ENCODE assay signal across 8 cellular contexts in the genomic region with DNA sequence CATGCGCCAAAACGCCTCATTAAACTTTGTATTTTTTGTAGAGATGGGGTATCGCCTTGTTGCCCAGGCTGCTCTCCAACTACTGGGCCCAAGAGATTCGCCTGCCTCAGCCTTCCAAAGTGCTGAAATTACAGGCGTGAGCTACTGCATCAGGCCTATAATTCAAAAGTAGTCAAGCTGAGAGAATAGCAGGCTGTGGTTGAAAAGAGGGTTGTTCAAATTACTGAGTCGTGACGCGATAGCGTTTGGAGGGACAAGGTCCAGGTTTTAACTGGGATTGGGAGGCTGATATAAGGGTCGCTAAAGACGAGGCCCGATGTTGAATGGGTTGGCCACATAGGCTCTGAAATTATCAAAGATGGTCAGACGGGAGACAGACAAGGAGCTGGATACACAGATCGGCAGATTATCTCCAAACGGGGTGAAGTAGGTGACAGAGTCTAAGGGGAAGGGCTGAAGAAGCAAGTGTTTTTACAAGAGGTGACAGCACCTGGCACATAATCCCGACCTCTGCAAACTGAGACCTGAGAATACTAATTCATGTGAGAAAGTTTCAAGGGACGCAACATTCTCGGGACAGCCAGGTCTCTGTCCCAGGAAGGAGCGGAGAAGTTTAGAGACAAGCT. TPM values are rescaled to one million over a fixed set of nuclear protein-coding genes. Genes with fewer than 3 reads are reported as not detected.
DNase-seq lines count a peak whose midpoint lies in the region; ATAC-seq, FAIRE-seq and TF ChIP-seq lines count a peak whose summit lies in the region.

No MANE protein-coding gene starts in this region.

- peak overlapping the region; percentile 86 to 99 (median 92) for H3K4me2 ChIP-seq in BLaER1 treated with 17β-estradiol and CSF1 and Interleukin-3, amounts not matched to agents 10 nM and 100 nM

- peak overlapping the region; percentile 67 to 90 (median 86) for H3K4me3 ChIP-seq in BLaER1 treated with 17β-estradiol and CSF1 and Interleukin-3, amounts not matched to agents 10 nM and 100 nM
- peak overlapping the region; percentile 86 for H3K4me3 ChIP-seq in endocrine pancreas (ENCODE audit: control insufficient read depth, insufficient read depth, low read length)

- H3K27ac ChIP-seq in BLaER1 treated with 17β-estradiol and CSF1 and Interleukin-3, amounts not matched to agents 10 nM and 100 nM = peak overlapping the region; percentile 34 to 88 (median 81)

- peaks cover 20 to 41% (median 35%) of the 10 kb centered on the region in 11 experiments; a peak in 20 of 22 replicates for H4K20me1 ChIP-seq in BLaER1 treated with 17β-estradiol and CSF1 and Interleukin-3, amounts not matched to agents 10 nM and 100 nM

- DNase-seq in RCC 7860 (ENCODE audit: low spot score) (peak; percentile 54), neural crest cell (ENCODE audit: low read depth, low spot score) (no peak), GM12892 (ENCODE audit: insufficient read length) (no peak)
- DNase-seq in stimulated activated CD4-positive, alpha-beta T cell treated with anti-CD3 and anti-CD28 coated beads, Interleukin-1b, Interleukin-23, amount 100 ng/mL, for 48 hours = no peak
- no peak for DNase-seq in activated CD4-positive, alpha-beta T cell treated with anti-CD3 and anti-CD28 coated beads for 48 hours

- TF ChIP-seq POLR2A in GM12892 (IDR thresholded peaks at IDR 0.05; ENCODE audit: low read depth, low read length) = no peak

- H3K36me3 Mint-ChIP-seq in neural crest cell (ENCODE audit: low read depth) = no peaks in the 10 kb centered on the region

- TF ChIP-seq CTCF in neural crest cell (conservative IDR thresholded peaks at IDR 0.05) = no peak

- H3K9ac ChIP-seq in BLaER1 treated with 17β-estradiol and CSF1 and Interleukin-3, amounts not matched to agents 10 nM and 100 nM = peak overlapping the region; percentile 76 to 90 (median 86)
- peak overlapping the region; percentile 88 for H3K9ac ChIP-seq in endocrine pancreas (ENCODE audit: control insufficient read depth, insufficient read depth, low read length)

- peaks cover 16 to 29% (median 23%) of the 10 kb centered on the region in 11 experiments for H3K27me3 ChIP-seq in BLaER1 treated with 17β-estradiol and CSF1 and Interleukin-3, amounts not matched to agents 10 nM and 100 nM
- H3K27me3 ChIP-seq in endocrine pancreas (ENCODE audit: control insufficient read depth, insufficient read depth, low read length) = no peaks in the 10 kb centered on the region

- ATAC-seq in GM21367 (IDR thresholded peaks at IDR 0.05; ENCODE audit: unreplicated experiment) = peak; percentile 4

- peaks cover 0 to 14% (median 0%) of the 10 kb centered on the region in 11 experiments; a peak in 2 of 22 replicates for H3K36me3 ChIP-seq in BLaER1 treated with 17β-estradiol and CSF1 and Interleukin-3, amounts not matched to agents 10 nM and 100 nM
- H3K36me3 ChIP-seq in endocrine pancreas (ENCODE audit: control insufficient read depth, insufficient read depth, low read length) = no peaks in the 10 kb centered on the region

- H3K27me3 Mint-ChIP-seq in neural crest cell (ENCODE audit: low read depth) = no peaks in the 10 kb centered on the region

- H3K4me1 Mint-ChIP-seq in neural crest cell = peaks cover 44% of the 10 kb centered on the region

- H3K4me1 ChIP-seq in BLaER1 treated with 17β-estradiol and CSF1 and Interleukin-3, amounts not matched to agents 10 nM and 100 nM = peaks cover 32 to 46% (median 39%) of the 10 kb centered on the region in 10 experiments
- H3K4me1 ChIP-seq in endocrine pancreas (ENCODE audit: control insufficient read depth, insufficient read depth, low read length) = peaks cover 18% of the 10 kb centered on the region

- H3K9me3 Mint-ChIP-seq in neural crest cell = no peaks in the 10 kb centered on the region

- H3K27ac Mint-ChIP-seq in neural crest cell (ENCODE audit: unreplicated experiment) = peak overlapping the region; percentile 89

- peak; percentile 17 for FAIRE-seq in RCC 7860 (lab: Jason Lieb, UNC)
- no peak for FAIRE-seq in GM12892 (lab: Jason Lieb, UNC)

- H3K4me3 Mint-ChIP-seq in neural crest cell = peak overlapping the region; percentile 96

- no peaks in the 10 kb centered on the region for H3K9me3 ChIP-seq in BLaER1 treated with 17β-estradiol and CSF1 and Interleukin-3, amounts not matched to agents 10 nM and 100 nM (replicated peaks in 1 of 11)
- no peaks in the 10 kb centered on the region for H3K9me3 ChIP-seq in endocrine pancreas (ENCODE audit: control insufficient read depth, low read length)

RNA-seq across cellular contexts. Expression of gene ARID3B, which starts 0.8 kb away (rescaled TPM):
- total RNA-seq in neural crest cell = 65.3 and 66.5 TPM in 2 replicates
- 16.4 TPM for polyA plus RNA-seq in GM12892 (2012; ENCODE audit: missing spikeins)
